In the genomic region with DNA sequence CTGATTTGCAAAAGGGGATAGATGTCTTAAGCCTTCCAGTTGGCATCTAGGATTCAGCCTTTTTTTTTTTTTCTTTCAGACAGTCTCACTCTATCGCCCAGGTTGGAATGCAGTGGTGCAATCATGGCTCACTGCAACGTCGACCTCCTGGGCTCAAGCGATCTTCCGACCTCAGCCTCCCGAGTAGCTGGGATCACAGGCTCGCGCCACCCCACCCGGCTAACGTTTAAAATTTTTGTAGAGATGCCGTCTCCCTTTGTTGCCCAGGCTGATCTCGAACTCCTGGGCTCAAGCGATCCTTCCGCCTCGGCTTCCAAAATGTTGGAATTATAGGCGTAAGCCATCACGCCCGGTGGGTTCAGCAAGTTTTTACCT, we compare ENCODE assay signal across 2 cellular contexts.
TF ChIP-seq lines count a peak whose summit lies in the region.

No MANE protein-coding gene starts in this region.

TF ChIP-seq in SK-N-SH, 30 proteins besides CTCF, POLR2A, EP300 and RAD21 (continued from another document):
- TF ChIP-seq, protein P1, sequence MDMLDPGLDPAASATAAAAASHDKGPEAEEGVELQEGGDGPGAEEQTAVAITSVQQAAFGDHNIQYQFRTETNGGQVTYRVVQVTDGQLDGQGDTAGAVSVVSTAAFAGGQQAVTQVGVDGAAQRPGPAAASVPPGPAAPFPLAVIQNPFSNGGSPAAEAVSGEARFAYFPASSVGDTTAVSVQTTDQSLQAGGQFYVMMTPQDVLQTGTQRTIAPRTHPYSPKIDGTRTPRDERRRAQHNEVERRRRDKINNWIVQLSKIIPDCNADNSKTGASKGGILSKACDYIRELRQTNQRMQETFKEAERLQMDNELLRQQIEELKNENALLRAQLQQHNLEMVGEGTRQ (IDR thresholded peaks at IDR 0.05; ENCODE audit: borderline replicate concordance, low read depth, low read length): no peak
- TF ChIP-seq TEAD4 (IDR thresholded peaks at IDR 0.05; ENCODE audit: borderline replicate concordance, insufficient read depth) (no peak), FOXM1 (IDR thresholded peaks at IDR 0.05; ENCODE audit: low read depth) (no peak), MEF2A (IDR thresholded peaks at IDR 0.05; ENCODE audit: borderline replicate concordance, low read depth) (no peak), TCF12 (IDR thresholded peaks at IDR 0.05) (no peak), GABPA (IDR thresholded peaks at IDR 0.05; ENCODE audit: low read depth) (no peak), POLR2AphosphoS5 (IDR thresholded peaks at IDR 0.05; ENCODE audit: low read depth, low read length) (no peak), FOSL2 (IDR thresholded peaks at IDR 0.05; ENCODE audit: borderline replicate concordance, low read depth) (no peak), JUND (IDR thresholded peaks at IDR 0.05) (no peak)
- TF ChIP-seq, protein P2, sequence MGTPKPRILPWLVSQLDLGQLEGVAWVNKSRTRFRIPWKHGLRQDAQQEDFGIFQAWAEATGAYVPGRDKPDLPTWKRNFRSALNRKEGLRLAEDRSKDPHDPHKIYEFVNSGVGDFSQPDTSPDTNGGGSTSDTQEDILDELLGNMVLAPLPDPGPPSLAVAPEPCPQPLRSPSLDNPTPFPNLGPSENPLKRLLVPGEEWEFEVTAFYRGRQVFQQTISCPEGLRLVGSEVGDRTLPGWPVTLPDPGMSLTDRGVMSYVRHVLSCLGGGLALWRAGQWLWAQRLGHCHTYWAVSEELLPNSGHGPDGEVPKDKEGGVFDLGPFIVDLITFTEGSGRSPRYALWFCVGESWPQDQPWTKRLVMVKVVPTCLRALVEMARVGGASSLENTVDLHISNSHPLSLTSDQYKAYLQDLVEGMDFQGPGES (IDR thresholded peaks at IDR 0.05; ENCODE audit: low read depth, low read length): no peak
- TF ChIP-seq, protein P3, sequence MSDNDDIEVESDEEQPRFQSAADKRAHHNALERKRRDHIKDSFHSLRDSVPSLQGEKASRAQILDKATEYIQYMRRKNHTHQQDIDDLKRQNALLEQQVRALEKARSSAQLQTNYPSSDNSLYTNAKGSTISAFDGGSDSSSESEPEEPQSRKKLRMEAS (IDR thresholded peaks at IDR 0.05; ENCODE audit: low read depth): no peak
- TF ChIP-seq, protein P4, sequence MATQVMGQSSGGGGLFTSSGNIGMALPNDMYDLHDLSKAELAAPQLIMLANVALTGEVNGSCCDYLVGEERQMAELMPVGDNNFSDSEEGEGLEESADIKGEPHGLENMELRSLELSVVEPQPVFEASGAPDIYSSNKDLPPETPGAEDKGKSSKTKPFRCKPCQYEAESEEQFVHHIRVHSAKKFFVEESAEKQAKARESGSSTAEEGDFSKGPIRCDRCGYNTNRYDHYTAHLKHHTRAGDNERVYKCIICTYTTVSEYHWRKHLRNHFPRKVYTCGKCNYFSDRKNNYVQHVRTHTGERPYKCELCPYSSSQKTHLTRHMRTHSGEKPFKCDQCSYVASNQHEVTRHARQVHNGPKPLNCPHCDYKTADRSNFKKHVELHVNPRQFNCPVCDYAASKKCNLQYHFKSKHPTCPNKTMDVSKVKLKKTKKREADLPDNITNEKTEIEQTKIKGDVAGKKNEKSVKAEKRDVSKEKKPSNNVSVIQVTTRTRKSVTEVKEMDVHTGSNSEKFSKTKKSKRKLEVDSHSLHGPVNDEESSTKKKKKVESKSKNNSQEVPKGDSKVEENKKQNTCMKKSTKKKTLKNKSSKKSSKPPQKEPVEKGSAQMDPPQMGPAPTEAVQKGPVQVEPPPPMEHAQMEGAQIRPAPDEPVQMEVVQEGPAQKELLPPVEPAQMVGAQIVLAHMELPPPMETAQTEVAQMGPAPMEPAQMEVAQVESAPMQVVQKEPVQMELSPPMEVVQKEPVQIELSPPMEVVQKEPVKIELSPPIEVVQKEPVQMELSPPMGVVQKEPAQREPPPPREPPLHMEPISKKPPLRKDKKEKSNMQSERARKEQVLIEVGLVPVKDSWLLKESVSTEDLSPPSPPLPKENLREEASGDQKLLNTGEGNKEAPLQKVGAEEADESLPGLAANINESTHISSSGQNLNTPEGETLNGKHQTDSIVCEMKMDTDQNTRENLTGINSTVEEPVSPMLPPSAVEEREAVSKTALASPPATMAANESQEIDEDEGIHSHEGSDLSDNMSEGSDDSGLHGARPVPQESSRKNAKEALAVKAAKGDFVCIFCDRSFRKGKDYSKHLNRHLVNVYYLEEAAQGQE (IDR thresholded peaks at IDR 0.05; ENCODE audit: low read depth, low read length): no peak
TF ChIP-seq in SK-N-SH: peak in this region for 0.

TF ChIP-seq in SK-N-SH treated with all-trans-retinoic acid at 6 μM for 48 hours, 23 proteins besides CTCF, POLR2A, EP300 and RAD21 (continued from another document):
- TF ChIP-seq PPARA (CRISPR knock-in tag; IDR thresholded peaks at IDR 0.05; ENCODE audit: borderline replicate concordance) (no peak), SNAI2 (CRISPR knock-in tag; IDR thresholded peaks at IDR 0.05) (no peak), RARB (CRISPR knock-in tag; IDR thresholded peaks at IDR 0.05) (no peak), ZNF8 (CRISPR knock-in tag; IDR thresholded peaks at IDR 0.05) (no peak), ZFP3 (CRISPR knock-in tag; IDR thresholded peaks at IDR 0.05) (no peak), GLIS3 (CRISPR knock-in tag; IDR thresholded peaks at IDR 0.05) (no peak), CSDC2 (CRISPR knock-in tag; IDR thresholded peaks at IDR 0.05) (no peak), ARNTL (CRISPR knock-in tag; IDR thresholded peaks at IDR 0.05; ENCODE audit: borderline replicate concordance, low read depth) (no peak), ZNF565 (CRISPR knock-in tag; conservative IDR thresholded peaks at IDR 0.05; ENCODE audit: low read depth) (no peak), TCF4 (CRISPR knock-in tag; IDR thresholded peaks at IDR 0.05; ENCODE audit: borderline replicate concordance) (no peak), ESRRG (CRISPR knock-in tag; IDR thresholded peaks at IDR 0.05) (no peak), ZNF70 (CRISPR knock-in tag; IDR thresholded peaks at IDR 0.05) (no peak)
- TF ChIP-seq, protein P5, sequence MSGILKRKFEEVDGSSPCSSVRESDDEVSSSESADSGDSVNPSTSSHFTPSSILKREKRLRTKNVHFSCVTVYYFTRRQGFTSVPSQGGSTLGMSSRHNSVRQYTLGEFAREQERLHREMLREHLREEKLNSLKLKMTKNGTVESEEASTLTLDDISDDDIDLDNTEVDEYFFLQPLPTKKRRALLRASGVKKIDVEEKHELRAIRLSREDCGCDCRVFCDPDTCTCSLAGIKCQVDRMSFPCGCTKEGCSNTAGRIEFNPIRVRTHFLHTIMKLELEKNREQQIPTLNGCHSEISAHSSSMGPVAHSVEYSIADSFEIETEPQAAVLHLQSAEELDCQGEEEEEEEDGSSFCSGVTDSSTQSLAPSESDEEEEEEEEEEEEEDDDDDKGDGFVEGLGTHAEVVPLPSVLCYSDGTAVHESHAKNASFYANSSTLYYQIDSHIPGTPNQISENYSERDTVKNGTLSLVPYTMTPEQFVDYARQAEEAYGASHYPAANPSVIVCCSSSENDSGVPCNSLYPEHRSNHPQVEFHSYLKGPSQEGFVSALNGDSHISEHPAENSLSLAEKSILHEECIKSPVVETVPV (CRISPR knock-in tag; IDR thresholded peaks at IDR 0.05): no peak
- TF ChIP-seq, protein P6, sequence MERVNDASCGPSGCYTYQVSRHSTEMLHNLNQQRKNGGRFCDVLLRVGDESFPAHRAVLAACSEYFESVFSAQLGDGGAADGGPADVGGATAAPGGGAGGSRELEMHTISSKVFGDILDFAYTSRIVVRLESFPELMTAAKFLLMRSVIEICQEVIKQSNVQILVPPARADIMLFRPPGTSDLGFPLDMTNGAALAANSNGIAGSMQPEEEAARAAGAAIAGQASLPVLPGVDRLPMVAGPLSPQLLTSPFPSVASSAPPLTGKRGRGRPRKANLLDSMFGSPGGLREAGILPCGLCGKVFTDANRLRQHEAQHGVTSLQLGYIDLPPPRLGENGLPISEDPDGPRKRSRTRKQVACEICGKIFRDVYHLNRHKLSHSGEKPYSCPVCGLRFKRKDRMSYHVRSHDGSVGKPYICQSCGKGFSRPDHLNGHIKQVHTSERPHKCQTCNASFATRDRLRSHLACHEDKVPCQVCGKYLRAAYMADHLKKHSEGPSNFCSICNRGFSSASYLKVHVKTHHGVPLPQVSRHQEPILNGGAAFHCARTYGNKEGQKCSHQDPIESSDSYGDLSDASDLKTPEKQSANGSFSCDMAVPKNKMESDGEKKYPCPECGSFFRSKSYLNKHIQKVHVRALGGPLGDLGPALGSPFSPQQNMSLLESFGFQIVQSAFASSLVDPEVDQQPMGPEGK (CRISPR knock-in tag; IDR thresholded peaks at IDR 0.05; ENCODE audit: borderline replicate concordance): no peak
- TF ChIP-seq, protein P7, sequence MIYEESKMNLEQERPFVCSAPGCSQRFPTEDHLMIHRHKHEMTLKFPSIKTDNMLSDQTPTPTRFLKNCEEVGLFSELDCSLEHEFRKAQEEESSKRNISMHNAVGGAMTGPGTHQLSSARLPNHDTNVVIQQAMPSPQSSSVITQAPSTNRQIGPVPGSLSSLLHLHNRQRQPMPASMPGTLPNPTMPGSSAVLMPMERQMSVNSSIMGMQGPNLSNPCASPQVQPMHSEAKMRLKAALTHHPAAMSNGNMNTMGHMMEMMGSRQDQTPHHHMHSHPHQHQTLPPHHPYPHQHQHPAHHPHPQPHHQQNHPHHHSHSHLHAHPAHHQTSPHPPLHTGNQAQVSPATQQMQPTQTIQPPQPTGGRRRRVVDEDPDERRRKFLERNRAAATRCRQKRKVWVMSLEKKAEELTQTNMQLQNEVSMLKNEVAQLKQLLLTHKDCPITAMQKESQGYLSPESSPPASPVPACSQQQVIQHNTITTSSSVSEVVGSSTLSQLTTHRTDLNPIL (CRISPR knock-in tag; IDR thresholded peaks at IDR 0.05; ENCODE audit: low read depth): no peak
